1 cellular context compared by ENCODE assay signal in the genomic region with DNA sequence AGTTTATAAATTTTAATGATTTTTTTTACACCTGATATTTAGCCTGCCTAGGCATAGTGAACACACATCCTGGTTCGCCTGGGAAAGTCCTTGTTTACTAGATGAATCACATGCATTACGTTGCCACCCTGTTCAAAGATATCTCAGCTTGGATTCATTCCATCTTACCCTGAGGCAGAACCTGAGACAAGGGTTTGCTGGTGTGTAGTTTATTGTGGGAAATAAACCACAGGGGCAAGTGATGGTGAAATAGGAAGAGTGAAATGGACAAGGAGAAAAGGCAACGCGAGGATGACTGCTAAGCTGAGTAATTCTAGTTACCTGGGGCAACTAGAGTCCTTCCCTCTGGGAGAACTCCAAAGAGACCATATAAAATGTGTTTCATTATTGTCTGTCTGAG.
TF ChIP-seq lines count a peak whose summit lies in the region.

No MANE protein-coding gene starts in this region.

TF ChIP-seq in HCT116, 20 proteins besides CTCF, POLR2A, EP300 and RAD21 (continued from another document):
- no peak for TF ChIP-seq SIN3A (IDR thresholded peaks at IDR 0.05; ENCODE audit: low read depth)
